Comparison of ENCODE assay signal across 9 cellular contexts in the genomic region with DNA sequence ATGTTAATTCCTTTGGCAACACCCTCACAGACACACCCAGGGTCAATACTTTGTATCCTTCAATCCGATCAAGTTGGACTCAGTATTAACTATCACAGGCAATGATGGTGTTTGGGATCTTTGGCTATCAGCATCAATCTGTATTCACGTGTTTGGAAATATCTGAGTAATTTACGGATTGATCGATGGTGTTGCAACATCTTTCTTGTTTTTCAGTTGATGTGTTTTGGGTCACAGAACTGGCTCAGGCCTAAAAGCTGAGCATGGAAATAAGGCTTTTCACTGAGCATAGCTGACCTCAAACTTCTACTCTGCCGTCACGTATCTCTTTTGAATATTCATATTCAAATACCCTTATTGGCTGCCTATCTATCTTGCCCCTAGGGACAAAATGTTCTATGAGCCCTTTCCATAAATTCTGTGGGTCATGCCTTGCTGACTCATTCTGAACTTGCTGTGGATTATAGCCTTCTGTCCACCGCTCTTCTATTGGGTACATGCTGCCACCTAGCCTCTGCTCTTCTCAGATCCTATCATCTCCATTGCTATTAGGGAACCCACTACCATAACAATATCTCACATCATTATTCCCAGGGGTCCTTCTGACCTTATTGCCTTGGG.
DNase-seq lines count a peak whose midpoint lies in the region; ATAC-seq and TF ChIP-seq lines count a peak whose summit lies in the region.
"Had no signal": no experiment of that assay in that cellular context is flagged by ENCODE, and none has a peak within 500 bp of the region (broad histone marks: within the 10 kb centered on the region; RNA-seq: fewer than 3 reads in every experiment).

No MANE protein-coding gene starts in this region.

- no peak overlapping the region for H3K56ac ChIP-seq in IMR-90 (ENCODE audit: extremely low read depth, insufficient read depth, low read length)

- no peaks in the 10 kb centered on the region for H3K79me1 ChIP-seq in IMR-90 (ENCODE audit: low read depth in 1 of 2, low read length in 2 of 2)

- H3K27ac ChIP-seq in IMR-90 (ENCODE audit: insufficient read depth, low read length) (no peak overlapping the region), Peyer's patch (no peak overlapping the region)

- H3K27me3 ChIP-seq in IMR-90 (ENCODE audit: control insufficient read depth, insufficient read depth, low read length) (no peaks in the 10 kb centered on the region), Peyer's patch (no peaks in the 10 kb centered on the region)

- H2BK15ac ChIP-seq in IMR-90 (ENCODE audit: low read depth, low read length), result no peak overlapping the region

- CTCF ChIA-PET in IMR-90 (lab: Yijun Ruan, JAX), result interaction anchor here (0.6 to 1.4 kb wide), 2 partner anchors 231 to 673 kb away, joined by 3 to 4 read pairs; no protein-coding TSS in a partner anchor

- H4K8ac ChIP-seq in IMR-90 (ENCODE audit: low read depth in 2 of 2, low read length in 2 of 2), result no peak overlapping the region

- no peak overlapping the region for H2AFZ ChIP-seq in IMR-90 (replicated peaks; ENCODE audit: low read length, poor library complexity)

- BruUV-seq in IMR-90 (replicated peaks; lab: Mats Ljungman, UMichigan), result no TSS peak

- H2BK5ac ChIP-seq in IMR-90 (ENCODE audit: low read depth, low read length, poor library complexity, severe bottlenecking), result no peak overlapping the region

- no peak overlapping the region for H2BK120ac ChIP-seq in IMR-90 (ENCODE audit: low read depth, low read length)

- no peaks in the 10 kb centered on the region for H3K4me1 ChIP-seq in IMR-90 (ENCODE audit: control insufficient read depth, insufficient read depth, low read length)
- H3K4me1 ChIP-seq in Peyer's patch, result no peaks in the 10 kb centered on the region

- TF ChIP-seq RAD21 in IMR-90 (IDR thresholded peaks at IDR 0.05; ENCODE audit: low read length), result peak; percentile 85

- no peak overlapping the region for H4K91ac ChIP-seq in IMR-90 (ENCODE audit: insufficient read depth, low read depth, low read length)

- no peak overlapping the region for H3K9ac ChIP-seq in IMR-90 (ENCODE audit: low read depth, low read length)

- dilution Hi-C loops in IMR-90 (cut with HindIII; ENCODE audit: low sequenced_read_pairs, unreplicated experiment), result no loop called here

- H3K9me1 ChIP-seq in IMR-90 (ENCODE audit: insufficient read depth, low read length), result no peaks in the 10 kb centered on the region

- in situ Hi-C loops in Caki2 (cut with HindIII; ENCODE audit: low pct_unique_long_range_greater_than_20kb, low sequenced_read_pairs) (no loop called here), IMR-90 (cut with MboI; ENCODE audit: low sequenced_read_pairs) (loop anchor here (10.0 kb wide), 2 partner anchors 234 to 524 kb away; partner anchors contain the start of genes LEPR and LEPROT)

- POLR2A ChIA-PET in IMR-90 (lab: Charles Lee; ENCODE audit: unreplicated experiment), result no interaction called here

- no peak overlapping the region for H2AK5ac ChIP-seq in IMR-90 (ENCODE audit: low read depth, low read length)

- no peak overlapping the region for H2BK20ac ChIP-seq in IMR-90 (ENCODE audit: low read depth, low read length)

- no peak overlapping the region for H4K5ac ChIP-seq in IMR-90 (ENCODE audit: low read depth, low read length)

- H3K4me3 ChIP-seq in IMR-90 (ENCODE audit: insufficient read depth, low read depth, low read length) (no peak overlapping the region), Peyer's patch (no peak overlapping the region)

- H3K18ac ChIP-seq in IMR-90 (ENCODE audit: low read depth, low read length), result no peak overlapping the region

- H3K9me3 ChIP-seq in IMR-90 (ENCODE audit: control insufficient read depth, insufficient read depth, low read length) (no peaks in the 10 kb centered on the region), Peyer's patch (no peaks in the 10 kb centered on the region)

- peak; percentile 23 for DNase-seq in Caki2 (ENCODE audit: low read depth)
- peak; percentile 79 for DNase-seq in IMR-90
- DNase-seq in amniotic stem cell (lab: John Stamatoyannopoulos, UW), result peak; percentile 12
- DNase-seq in medulla oblongata (ENCODE audit: extremely low spot score), result peak; percentile 61
- DNase-seq in activated effector memory CD4-positive, alpha-beta T cell treated with anti-CD3 and anti-CD28 coated beads, Interleukin-2, amount 50 U/mL, for 16 hours, result no peak
- no peak for DNase-seq in NCI-H2227 treated with DMSO at 0.1 percent for 48 hours (lab: John Stamatoyannopoulos, UW)
- DNase-seq in Peyer's patch, result no peak
- no peak for DNase-seq in activated CD4-positive, alpha-beta T cell treated with anti-CD3 and anti-CD28 coated beads, Interleukin-2, amount 50 U/mL, for 1 hour
- DNase-seq: central memory CD4-positive, alpha-beta T cell had no signal

- no peak overlapping the region for H3K14ac ChIP-seq in IMR-90 (replicated peaks; ENCODE audit: low read depth, low read length)

- H3K4ac ChIP-seq in IMR-90 (ENCODE audit: low read depth, low read length), result no peak overlapping the region

- no peak overlapping the region for H3K4me2 ChIP-seq in IMR-90 (ENCODE audit: low read depth, low read length)

- TF ChIP-seq CTCF in IMR-90 (conservative IDR thresholded peaks at IDR 0.05; ENCODE audit: low read depth, low read length) (peak; percentile 66), Peyer's patch (IDR thresholded peaks at IDR 0.05) (peak in 2 of 6 experiments; percentile 7 to 16)

- no peak overlapping the region for H3K23ac ChIP-seq in IMR-90 (ENCODE audit: low read depth, low read length)

- H4K20me1 ChIP-seq in IMR-90 (ENCODE audit: insufficient read depth, low read length), result no peaks in the 10 kb centered on the region

- ATAC-seq in IMR-90 (ENCODE audit: low read depth), result peak; percentile 86

- intact Hi-C loops in IMR-90 (cut with micrococcal nuclease), result loop anchor here (1.0 to 10.0 kb wide), 6 partner anchors 231 to 884 kb away; partner anchors contain the start of genes LEPR and LEPROT

- no peaks in the 10 kb centered on the region for H3K36me3 ChIP-seq in IMR-90 (ENCODE audit: control insufficient read depth, insufficient read depth, low read length)
- no peaks in the 10 kb centered on the region for H3K36me3 ChIP-seq in Peyer's patch

- 76% methylated on average over 5 of the region's 7 CpGs; no CpG with 5 or more reads in 1 of the 2 experiments for WGBS in IMR-90 (ENCODE audit: extremely low coverage in 2 of 2, insufficient read length in 1 of 2), 2 experiments

- H2AK9ac ChIP-seq in IMR-90 (replicated peaks; ENCODE audit: low read depth, low read length, poor library complexity), result no peak overlapping the region

- TF ChIP-seq POLR2A in IMR-90 (IDR thresholded peaks at IDR 0.05; ENCODE audit: low read depth, low read length) (no peak), Peyer's patch (IDR thresholded peaks at IDR 0.05) (no peak)

TF ChIP-seq in IMR-90, 13 proteins besides CTCF, POLR2A, EP300 and RAD21:
- TF ChIP-seq ELK1 (IDR thresholded peaks at IDR 0.05; ENCODE audit: borderline replicate concordance, low read depth, low read length) (no peak), USF2 (IDR thresholded peaks at IDR 0.05; ENCODE audit: low read depth, low read length) (no peak), RFX5 (IDR thresholded peaks at IDR 0.05; ENCODE audit: low read depth, low read length) (no peak), NFE2L2 (IDR thresholded peaks at IDR 0.05; ENCODE audit: low read depth, low read length) (peak; percentile 76; the same call in 1 of the 2 replicates), SMC3 (IDR thresholded peaks at IDR 0.05; ENCODE audit: low read depth, low read length) (peak; percentile 79), MAZ (IDR thresholded peaks at IDR 0.05; ENCODE audit: borderline replicate concordance, low read depth, low read length) (no peak), CEBPB (IDR thresholded peaks at IDR 0.05; ENCODE audit: low read depth, low read length) (peak; percentile 69), RCOR1 (IDR thresholded peaks at IDR 0.05; ENCODE audit: insufficient replicate concordance, low read length) (no peak), MAFK (IDR thresholded peaks at IDR 0.05; ENCODE audit: low read depth, low read length) (no peak), BHLHE40 (IDR thresholded peaks at IDR 0.05; ENCODE audit: low read depth, low read length) (no peak), FOS (IDR thresholded peaks at IDR 0.05; ENCODE audit: low read depth, low read length) (peak; percentile 47; the same call in 1 of the 2 replicates), CHD1 (IDR thresholded peaks at IDR 0.05; ENCODE audit: low read depth, low read length) (no peak), MXI1 (IDR thresholded peaks at IDR 0.05; ENCODE audit: borderline replicate concordance, low read depth, low read length) (no peak)

Comparison
In these comparisons a context has a peak if more than half of its experiments do, and no peak if none do; other contexts are left out.
1. DNase-seq: peak in Caki2 (single experiment), IMR-90 (single experiment), amniotic stem cell (single experiment) and medulla oblongata (single experiment); none in activated effector memory CD4-positive, alpha-beta T cell treated with anti-CD3 and anti-CD28 coated beads, Interleukin-2, amount 50 U/mL, for 16 hours (single experiment), NCI-H2227 treated with DMSO at 0.1 percent for 48 hours (single experiment), Peyer's patch (0 of 3) and activated CD4-positive, alpha-beta T cell treated with anti-CD3 and anti-CD28 coated beads, Interleukin-2, amount 50 U/mL, for 1 hour (single experiment).